7 cellular contexts compared by ENCODE assay signal in genomic region chr13:112711528-112712265, GRCh38. TPM values are rescaled to one million over a fixed set of nuclear protein-coding genes. Genes with fewer than 3 reads are reported as not detected.
DNase-seq lines count a peak whose midpoint lies in the region; ATAC-seq, FAIRE-seq and TF ChIP-seq lines count a peak whose summit lies in the region.

No MANE protein-coding gene starts in this region.

- peaks cover 68 to 78% of the 10 kb centered on the region in 2 experiments for H3K4me1 Mint-ChIP-seq in H9
- peaks cover 54% of the 10 kb centered on the region for H3K4me1 Mint-ChIP-seq in stimulated activated memory B cell treated with anti-CD40 and anti-IgM and Interleukin-4, amounts not matched to agents 10 μg/mL and 1 μg/mL and 100 μg/mL, for 72 hours

- H3K27ac ChIP-seq in H9 (ENCODE audit: insufficient read length, low read depth, low read length) = peak overlapping the region; percentile 93
- peak overlapping the region; percentile 74 for H3K27ac ChIP-seq in layer of hippocampus (ENCODE audit: low read depth, low read length)

- H3K9ac ChIP-seq in H9 (ENCODE audit: extremely low read depth, insufficient read length, low read length) = peak overlapping the region; percentile 12

- no peaks in the 10 kb centered on the region for H3K27me3 ChIP-seq in H9 (ENCODE audit: insufficient read depth, low read length)
- H3K27me3 ChIP-seq in layer of hippocampus (ENCODE audit: control insufficient read depth, insufficient read depth, low read length) = no peaks in the 10 kb centered on the region

- H3K4me3 ChIP-seq in choroid plexus epithelial cell (ENCODE audit: low read depth, low read length) = peak overlapping the region; percentile 22

- peak overlapping the region; percentile 80 for H3K18ac ChIP-seq in H9 (ENCODE audit: insufficient read length, low read depth, low read length)

- peak overlapping the region; percentile 0; the same call in 1 of the 2 replicates for H3K4ac ChIP-seq in H9 (ENCODE audit: low read depth, low read length)

- peak overlapping the region; percentile 72 for H4K91ac ChIP-seq in H9 (ENCODE audit: insufficient read length, low read depth, low read length)

- DNase-seq in H9 = peak; percentile 93
- peak; percentile 52 for DNase-seq in NCI-H460 (ENCODE audit: extremely low read depth, low read depth)
- DNase-seq in choroid plexus epithelial cell (ENCODE audit: low read depth) = peak; percentile 87

- no peak overlapping the region for H2BK120ac ChIP-seq in H9 (ENCODE audit: low read depth, low read length, poor library complexity, severe bottlenecking)

- peak overlapping the region; percentile 57 for H3K4me2 ChIP-seq in H9 (ENCODE audit: insufficient read depth, insufficient read length, low read length)

- no peak overlapping the region for H4K8ac ChIP-seq in H9 (replicated peaks; ENCODE audit: insufficient read length, low read depth, low read length)

- no peak overlapping the region for H2BK20ac ChIP-seq in H9 (ENCODE audit: low read depth, low read length, poor library complexity, severe bottlenecking)

- H3T11ph ChIP-seq in H9 (ENCODE audit: low read length) = peak overlapping the region; percentile 23

- peaks cover 20% of the 10 kb centered on the region; the same call in 1 of the 2 replicates for H3K4me1 ChIP-seq in H9 (ENCODE audit: insufficient read depth, low read length)

- peak overlapping the region; percentile 6 for H2BK12ac ChIP-seq in H9 (ENCODE audit: insufficient read length, low read depth, low read length)

- H3K9me3 ChIP-seq in H9 (ENCODE audit: control insufficient read depth, low read depth, low read length) = no peaks in the 10 kb centered on the region

- H3K14ac ChIP-seq in H9 (ENCODE audit: insufficient read depth, low read length) = peak overlapping the region; percentile 87

- peak; percentile 69; the same call in 2 of the 3 replicates for TF ChIP-seq CTCF in H9 (conservative IDR thresholded peaks at IDR 0.05)
- TF ChIP-seq CTCF in choroid plexus epithelial cell (conservative IDR thresholded peaks at IDR 0.05; ENCODE audit: low read depth, low read length) = no peak

- peak overlapping the region; percentile 55 to 64 for H3K4me3 Mint-ChIP-seq in H9
- peak overlapping the region; percentile 15 for H3K4me3 Mint-ChIP-seq in stimulated activated memory B cell treated with anti-CD40 and anti-IgM and Interleukin-4, amounts not matched to agents 10 μg/mL and 1 μg/mL and 100 μg/mL, for 72 hours

- H2BK15ac ChIP-seq in H9 (ENCODE audit: low read depth, low read length) = no peak overlapping the region

- H4K5ac ChIP-seq in H9 (ENCODE audit: insufficient read length, low read depth, low read length) = peak overlapping the region; percentile 69

- peaks cover 3% of the 10 kb centered on the region for H3K23me2 ChIP-seq in H9 (ENCODE audit: insufficient read length, low read depth, low read length, poor library complexity, severe bottlenecking)

- H2AK5ac ChIP-seq in H9 (ENCODE audit: insufficient read length, low read length) = no peak overlapping the region

- peak overlapping the region; percentile 98 to 99 (median 98) for H3K27ac Mint-ChIP-seq in H9
- peak overlapping the region; percentile 63 for H3K27ac Mint-ChIP-seq in stimulated activated memory B cell treated with anti-CD40 and anti-IgM and Interleukin-4, amounts not matched to agents 10 μg/mL and 1 μg/mL and 100 μg/mL, for 72 hours

- peaks cover 1% of the 10 kb centered on the region; the same call in 1 of the 2 replicates for H3K27me3 Mint-ChIP-seq in H9 (ENCODE audit: low read depth)
- H3K27me3 Mint-ChIP-seq in stimulated activated memory B cell treated with anti-CD40 and anti-IgM and Interleukin-4, amounts not matched to agents 10 μg/mL and 1 μg/mL and 100 μg/mL, for 72 hours = no peaks in the 10 kb centered on the region

- no peak overlapping the region for H3K56ac ChIP-seq in H9 (ENCODE audit: insufficient read length, low read depth, low read length)

- no peak overlapping the region for H3K23ac ChIP-seq in H9 (ENCODE audit: insufficient read length, low read depth, low read length)

- WGBS in H9 (ENCODE audit: extremely low coverage, insufficient read length, low lambda C conversion rate) = no CpG with 5 or more reads among the region's 22 CpGs

- no peaks in the 10 kb centered on the region for H3K79me1 ChIP-seq in H9 (ENCODE audit: insufficient read depth, low read depth, low read length, poor library complexity, severe bottlenecking)

- no peak overlapping the region for H2AFZ ChIP-seq in H9 (ENCODE audit: low read length)

- peaks cover 4 to 10% of the 10 kb centered on the region in 2 experiments; a peak in 3 of 5 replicates for H3K9me3 Mint-ChIP-seq in H9
- H3K9me3 Mint-ChIP-seq in stimulated activated memory B cell treated with anti-CD40 and anti-IgM and Interleukin-4, amounts not matched to agents 10 μg/mL and 1 μg/mL and 100 μg/mL, for 72 hours = peaks cover 2% of the 10 kb centered on the region

- peaks cover 9 to 23% (median 14%) of the 10 kb centered on the region in 3 experiments for H3K36me3 Mint-ChIP-seq in H9 (ENCODE audit: insufficient read depth in 1 of 3, low read depth in 3 of 3)
- H3K36me3 Mint-ChIP-seq in stimulated activated memory B cell treated with anti-CD40 and anti-IgM and Interleukin-4, amounts not matched to agents 10 μg/mL and 1 μg/mL and 100 μg/mL, for 72 hours = peaks cover 27% of the 10 kb centered on the region

- ATAC-seq in stimulated activated memory B cell treated with anti-CD40 and anti-IgM and Interleukin-4, amounts not matched to agents 10 μg/mL and 1 μg/mL and 100 μg/mL, for 72 hours = peak; percentile 83
- ATAC-seq in GM19467 (IDR thresholded peaks at IDR 0.05; ENCODE audit: unreplicated experiment) = no peak

- peak; percentile 37 for FAIRE-seq in G401.6 (lab: Jason Lieb, UNC)

- peaks cover 7% of the 10 kb centered on the region; the same call in 1 of the 2 replicates for H3K79me2 ChIP-seq in H9 (ENCODE audit: insufficient read depth, low read length)

- H2BK5ac ChIP-seq in H9 (ENCODE audit: insufficient read length, low read length) = peak overlapping the region; percentile 58

- no peaks in the 10 kb centered on the region for H4K20me1 ChIP-seq in H9 (ENCODE audit: control insufficient read depth, insufficient read depth, insufficient read length)

RNA-seq across cellular contexts. Expression of gene ATP11A, which starts 21.9 kb away (rescaled TPM):
- 61.6 and 65.3 TPM in 2 replicates for total RNA-seq in H9 (2021)
- 5.9 and 6.5 TPM in 2 replicates for total RNA-seq in NCI-H460 (2014; rRNA removed; shearing (Covaris generic))
- 5.1 and 8.8 TPM in 2 replicates for polyA plus RNA-seq in NCI-H460 (2014; cell fraction: nucleus; rRNA removed)
